Comparison of ENCODE assay signal across 1 cellular context in the genomic region with DNA sequence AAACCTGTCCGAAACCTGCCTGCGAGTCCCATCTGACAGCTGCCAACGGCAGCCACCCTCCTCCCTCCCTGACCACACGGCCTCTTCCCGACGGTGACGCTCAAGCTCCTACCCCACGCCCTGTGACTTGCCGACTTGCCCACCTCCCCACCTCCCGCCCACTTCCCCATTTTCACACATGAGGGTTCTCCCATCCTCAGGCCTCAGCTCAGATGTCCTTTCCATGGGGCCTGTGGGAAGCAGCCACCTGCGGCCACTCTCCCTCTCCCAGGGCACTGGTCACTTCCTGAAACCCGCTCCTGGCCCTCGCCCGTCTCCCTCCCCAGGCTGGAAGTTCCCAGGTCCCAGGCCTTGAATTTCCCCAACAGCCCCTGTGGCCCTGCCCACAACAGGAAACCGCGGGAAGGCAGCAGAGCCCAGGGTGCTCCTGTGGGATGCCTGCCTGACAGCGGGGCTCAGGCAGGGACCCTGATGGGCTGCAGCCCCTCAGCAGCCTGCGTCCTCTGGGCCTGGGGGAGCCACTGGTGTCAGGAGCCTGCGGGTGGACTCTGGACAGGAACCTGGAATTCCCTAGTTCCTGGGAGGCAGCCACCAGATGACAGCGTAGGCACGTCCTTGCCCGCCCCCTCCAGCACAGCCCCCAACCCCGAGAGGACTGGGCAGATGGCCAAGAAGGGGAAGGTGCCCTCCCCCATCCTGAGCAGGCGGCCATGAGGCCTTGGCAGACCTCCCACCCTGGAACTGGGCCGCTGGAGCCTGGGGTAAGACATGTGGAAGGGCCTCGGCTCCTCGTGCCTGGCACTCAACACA.
TF ChIP-seq lines count a peak whose summit lies in the region.

No MANE protein-coding gene starts in this region.

TF ChIP-seq in HepG2, 621 proteins besides CTCF, POLR2A, EP300 and RAD21 (continued from another document and continues in another):
- TF ChIP-seq TFAP4 (IDR thresholded peaks at IDR 0.05; ENCODE audit: borderline replicate concordance, low read depth) = peak; percentile 41; the same call in 1 of the 2 replicates
- TF ChIP-seq POLR2AphosphoS2 (IDR thresholded peaks at IDR 0.05; ENCODE audit: low read depth, low read length) = no peak
- no peak for TF ChIP-seq ZNF766 (CRISPR knock-in tag; IDR thresholded peaks at IDR 0.05; ENCODE audit: borderline replicate concordance)
- TF ChIP-seq KDM6A (CRISPR knock-in tag; IDR thresholded peaks at IDR 0.05; ENCODE audit: low read depth) = no peak
- TF ChIP-seq, protein P1, sequence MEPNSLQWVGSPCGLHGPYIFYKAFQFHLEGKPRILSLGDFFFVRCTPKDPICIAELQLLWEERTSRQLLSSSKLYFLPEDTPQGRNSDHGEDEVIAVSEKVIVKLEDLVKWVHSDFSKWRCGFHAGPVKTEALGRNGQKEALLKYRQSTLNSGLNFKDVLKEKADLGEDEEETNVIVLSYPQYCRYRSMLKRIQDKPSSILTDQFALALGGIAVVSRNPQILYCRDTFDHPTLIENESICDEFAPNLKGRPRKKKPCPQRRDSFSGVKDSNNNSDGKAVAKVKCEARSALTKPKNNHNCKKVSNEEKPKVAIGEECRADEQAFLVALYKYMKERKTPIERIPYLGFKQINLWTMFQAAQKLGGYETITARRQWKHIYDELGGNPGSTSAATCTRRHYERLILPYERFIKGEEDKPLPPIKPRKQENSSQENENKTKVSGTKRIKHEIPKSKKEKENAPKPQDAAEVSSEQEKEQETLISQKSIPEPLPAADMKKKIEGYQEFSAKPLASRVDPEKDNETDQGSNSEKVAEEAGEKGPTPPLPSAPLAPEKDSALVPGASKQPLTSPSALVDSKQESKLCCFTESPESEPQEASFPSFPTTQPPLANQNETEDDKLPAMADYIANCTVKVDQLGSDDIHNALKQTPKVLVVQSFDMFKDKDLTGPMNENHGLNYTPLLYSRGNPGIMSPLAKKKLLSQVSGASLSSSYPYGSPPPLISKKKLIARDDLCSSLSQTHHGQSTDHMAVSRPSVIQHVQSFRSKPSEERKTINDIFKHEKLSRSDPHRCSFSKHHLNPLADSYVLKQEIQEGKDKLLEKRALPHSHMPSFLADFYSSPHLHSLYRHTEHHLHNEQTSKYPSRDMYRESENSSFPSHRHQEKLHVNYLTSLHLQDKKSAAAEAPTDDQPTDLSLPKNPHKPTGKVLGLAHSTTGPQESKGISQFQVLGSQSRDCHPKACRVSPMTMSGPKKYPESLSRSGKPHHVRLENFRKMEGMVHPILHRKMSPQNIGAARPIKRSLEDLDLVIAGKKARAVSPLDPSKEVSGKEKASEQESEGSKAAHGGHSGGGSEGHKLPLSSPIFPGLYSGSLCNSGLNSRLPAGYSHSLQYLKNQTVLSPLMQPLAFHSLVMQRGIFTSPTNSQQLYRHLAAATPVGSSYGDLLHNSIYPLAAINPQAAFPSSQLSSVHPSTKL (CRISPR knock-in tag; IDR thresholded peaks at IDR 0.05) = no peak
- TF ChIP-seq HDAC2 (CRISPR knock-in tag; IDR thresholded peaks at IDR 0.05) = no peak; the same call in 1 of the 2 replicates
- TF ChIP-seq ZBTB40 (IDR thresholded peaks at IDR 0.05) = no peak
- TF ChIP-seq ZBTB40 (CRISPR knock-in tag; IDR thresholded peaks at IDR 0.05) = peak; percentile 20; the same call in 1 of the 2 replicates
- TF ChIP-seq, protein P2, sequence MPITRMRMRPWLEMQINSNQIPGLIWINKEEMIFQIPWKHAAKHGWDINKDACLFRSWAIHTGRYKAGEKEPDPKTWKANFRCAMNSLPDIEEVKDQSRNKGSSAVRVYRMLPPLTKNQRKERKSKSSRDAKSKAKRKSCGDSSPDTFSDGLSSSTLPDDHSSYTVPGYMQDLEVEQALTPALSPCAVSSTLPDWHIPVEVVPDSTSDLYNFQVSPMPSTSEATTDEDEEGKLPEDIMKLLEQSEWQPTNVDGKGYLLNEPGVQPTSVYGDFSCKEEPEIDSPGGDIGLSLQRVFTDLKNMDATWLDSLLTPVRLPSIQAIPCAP (CRISPR knock-in tag; IDR thresholded peaks at IDR 0.05; ENCODE audit: low read depth) = no peak
- TF ChIP-seq, protein P3, sequence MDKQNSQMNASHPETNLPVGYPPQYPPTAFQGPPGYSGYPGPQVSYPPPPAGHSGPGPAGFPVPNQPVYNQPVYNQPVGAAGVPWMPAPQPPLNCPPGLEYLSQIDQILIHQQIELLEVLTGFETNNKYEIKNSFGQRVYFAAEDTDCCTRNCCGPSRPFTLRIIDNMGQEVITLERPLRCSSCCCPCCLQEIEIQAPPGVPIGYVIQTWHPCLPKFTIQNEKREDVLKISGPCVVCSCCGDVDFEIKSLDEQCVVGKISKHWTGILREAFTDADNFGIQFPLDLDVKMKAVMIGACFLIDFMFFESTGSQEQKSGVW (CRISPR knock-in tag; IDR thresholded peaks at IDR 0.05; ENCODE audit: borderline replicate concordance) = no peak
- no peak for TF ChIP-seq RBAK (CRISPR knock-in tag; IDR thresholded peaks at IDR 0.05)
- TF ChIP-seq MZF1 (CRISPR knock-in tag; IDR thresholded peaks at IDR 0.05; ENCODE audit: borderline replicate concordance) = no peak
- TF ChIP-seq ZGPAT (CRISPR knock-in tag; IDR thresholded peaks at IDR 0.05) = no peak
- TF ChIP-seq MIER3 (CRISPR knock-in tag; IDR thresholded peaks at IDR 0.05; ENCODE audit: borderline replicate concordance) = no peak
- TF ChIP-seq KDM5A (IDR thresholded peaks at IDR 0.05; ENCODE audit: borderline replicate concordance, low read length) = no peak
- no peak for TF ChIP-seq ZSCAN21 (CRISPR knock-in tag; IDR thresholded peaks at IDR 0.05; ENCODE audit: borderline replicate concordance)
- TF ChIP-seq ZBTB2 (CRISPR knock-in tag; IDR thresholded peaks at IDR 0.05; ENCODE audit: low read depth) = no peak
- no peak for TF ChIP-seq MAF1 (CRISPR knock-in tag; IDR thresholded peaks at IDR 0.05; ENCODE audit: borderline replicate concordance)
- TF ChIP-seq FOXO4 (CRISPR knock-in tag; conservative IDR thresholded peaks at IDR 0.05) = no peak
- TF ChIP-seq ZNF121 (CRISPR knock-in tag; IDR thresholded peaks at IDR 0.05) = no peak
- TF ChIP-seq, protein P4, sequence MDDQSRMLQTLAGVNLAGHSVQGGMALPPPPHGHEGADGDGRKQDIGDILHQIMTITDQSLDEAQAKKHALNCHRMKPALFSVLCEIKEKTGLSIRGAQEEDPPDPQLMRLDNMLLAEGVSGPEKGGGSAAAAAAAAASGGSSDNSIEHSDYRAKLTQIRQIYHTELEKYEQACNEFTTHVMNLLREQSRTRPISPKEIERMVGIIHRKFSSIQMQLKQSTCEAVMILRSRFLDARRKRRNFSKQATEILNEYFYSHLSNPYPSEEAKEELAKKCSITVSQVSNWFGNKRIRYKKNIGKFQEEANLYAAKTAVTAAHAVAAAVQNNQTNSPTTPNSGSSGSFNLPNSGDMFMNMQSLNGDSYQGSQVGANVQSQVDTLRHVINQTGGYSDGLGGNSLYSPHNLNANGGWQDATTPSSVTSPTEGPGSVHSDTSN (CRISPR knock-in tag; IDR thresholded peaks at IDR 0.05; ENCODE audit: borderline replicate concordance) = no peak
